ENCODE assay signal across 23 cellular contexts in the genomic region with DNA sequence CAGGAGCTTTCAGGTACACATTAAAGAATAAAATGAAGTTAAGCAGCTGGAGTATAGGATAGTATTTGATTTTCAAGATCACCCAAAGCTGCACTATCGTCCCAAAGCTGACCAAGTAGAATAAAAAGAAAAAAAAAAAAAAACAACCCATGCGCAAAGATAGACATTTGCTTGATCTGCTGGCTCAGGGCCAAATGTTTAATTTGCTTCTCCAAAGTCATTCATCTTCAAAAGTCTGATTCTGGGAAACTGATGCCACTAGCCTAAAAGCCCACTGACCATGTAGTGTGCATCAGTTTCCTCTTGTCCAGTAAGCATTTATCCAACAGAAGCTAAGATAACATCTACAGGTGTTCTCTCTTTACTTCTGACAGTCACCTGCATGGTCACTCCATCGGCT.
"Had no signal": no experiment of that assay in that cellular context is flagged by ENCODE, and none has a peak within 500 bp of the region (broad histone marks: within the 10 kb centered on the region; RNA-seq: fewer than 3 reads in every experiment).

No MANE protein-coding gene starts in this region.

- H3K4me1 Mint-ChIP-seq: IgD-negative memory B cell had no signal

- H2AFZ ChIP-seq: PC-9 had no signal

- DNase-seq: Karpas-422, KG1, MM.1S, NCI-H1092 treated with DMSO at 0.1 percent for 48 hours, NCI-H1436, NCI-H187, NCI-H2029, NCI-H2081 treated with DMSO at 0.1 percent for 48 hours, NCI-H2171 treated with DMSO at 0.1 percent for 48 hours, NCI-H345, NCI-H446 treated with DMSO at 0.1 percent for 48 hours, NCI-H510A treated with DMSO at 0.1 percent for 48 hours, NCI-H526, NCI-H82, PC-9, Peyer's patch, Right ventricle myocardium superior, SIG-M5, T-helper 1 cell had no signal

- H3K4me1 ChIP-seq: Peyer's patch, SJSA1 had no signal

- H3K27ac Mint-ChIP-seq: IgD-negative memory B cell had no signal

- H3K4me2 ChIP-seq: PC-9 had no signal

- H3K27ac ChIP-seq: HL-60, PC-9, Peyer's patch, SJSA1, SK-N-MC had no signal

- H3K27me3 ChIP-seq: Peyer's patch, SJSA1 had no signal

- H3K4me3 Mint-ChIP-seq: IgD-negative memory B cell had no signal

- H3K9me3 Mint-ChIP-seq: IgD-negative memory B cell had no signal

- H3K4me3 ChIP-seq: PC-9, Peyer's patch, SJSA1, SK-N-MC had no signal

- H3K9me3 ChIP-seq: Peyer's patch, SJSA1 had no signal

- H3K27me3 Mint-ChIP-seq: IgD-negative memory B cell had no signal
